ENCODE assay signal across 1 cellular context in the genomic region with DNA sequence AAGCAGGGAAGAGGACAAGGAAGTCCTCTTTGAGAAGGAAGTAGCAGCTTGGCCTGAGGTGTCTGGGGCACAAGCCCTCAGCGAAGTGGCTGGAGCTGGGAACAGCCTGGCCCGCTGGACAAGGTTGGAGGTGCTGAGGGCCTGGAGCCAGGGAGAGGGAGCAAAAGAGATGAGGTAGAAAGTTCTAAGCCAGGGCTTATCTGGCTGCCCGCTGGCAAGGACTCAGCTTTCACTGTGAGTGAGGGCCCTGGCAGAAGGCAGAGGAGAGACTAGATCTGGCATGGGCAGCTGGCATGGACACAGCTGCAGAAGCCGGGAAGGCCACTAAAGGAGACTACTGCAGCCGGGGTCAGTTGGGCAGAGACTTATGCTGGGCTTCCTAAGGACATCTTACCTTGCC.
TF ChIP-seq lines count a peak whose summit lies in the region.

No MANE protein-coding gene starts in this region.

TF ChIP-seq in liver, 16 proteins besides CTCF, POLR2A, EP300 and RAD21 (continued from another document):
- TF ChIP-seq, protein P1, sequence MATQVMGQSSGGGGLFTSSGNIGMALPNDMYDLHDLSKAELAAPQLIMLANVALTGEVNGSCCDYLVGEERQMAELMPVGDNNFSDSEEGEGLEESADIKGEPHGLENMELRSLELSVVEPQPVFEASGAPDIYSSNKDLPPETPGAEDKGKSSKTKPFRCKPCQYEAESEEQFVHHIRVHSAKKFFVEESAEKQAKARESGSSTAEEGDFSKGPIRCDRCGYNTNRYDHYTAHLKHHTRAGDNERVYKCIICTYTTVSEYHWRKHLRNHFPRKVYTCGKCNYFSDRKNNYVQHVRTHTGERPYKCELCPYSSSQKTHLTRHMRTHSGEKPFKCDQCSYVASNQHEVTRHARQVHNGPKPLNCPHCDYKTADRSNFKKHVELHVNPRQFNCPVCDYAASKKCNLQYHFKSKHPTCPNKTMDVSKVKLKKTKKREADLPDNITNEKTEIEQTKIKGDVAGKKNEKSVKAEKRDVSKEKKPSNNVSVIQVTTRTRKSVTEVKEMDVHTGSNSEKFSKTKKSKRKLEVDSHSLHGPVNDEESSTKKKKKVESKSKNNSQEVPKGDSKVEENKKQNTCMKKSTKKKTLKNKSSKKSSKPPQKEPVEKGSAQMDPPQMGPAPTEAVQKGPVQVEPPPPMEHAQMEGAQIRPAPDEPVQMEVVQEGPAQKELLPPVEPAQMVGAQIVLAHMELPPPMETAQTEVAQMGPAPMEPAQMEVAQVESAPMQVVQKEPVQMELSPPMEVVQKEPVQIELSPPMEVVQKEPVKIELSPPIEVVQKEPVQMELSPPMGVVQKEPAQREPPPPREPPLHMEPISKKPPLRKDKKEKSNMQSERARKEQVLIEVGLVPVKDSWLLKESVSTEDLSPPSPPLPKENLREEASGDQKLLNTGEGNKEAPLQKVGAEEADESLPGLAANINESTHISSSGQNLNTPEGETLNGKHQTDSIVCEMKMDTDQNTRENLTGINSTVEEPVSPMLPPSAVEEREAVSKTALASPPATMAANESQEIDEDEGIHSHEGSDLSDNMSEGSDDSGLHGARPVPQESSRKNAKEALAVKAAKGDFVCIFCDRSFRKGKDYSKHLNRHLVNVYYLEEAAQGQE (IDR thresholded peaks at IDR 0.05) = peak; percentile 74
- TF ChIP-seq JUND (IDR thresholded peaks at IDR 0.05) = peak in 1 of 2 donors; percentile 51
- TF ChIP-seq HNF4A (conservative IDR thresholded peaks at IDR 0.05) = peak; percentile 58 to 76
- no peak for TF ChIP-seq ZBTB33 (IDR thresholded peaks at IDR 0.05)
